In the genomic region with DNA sequence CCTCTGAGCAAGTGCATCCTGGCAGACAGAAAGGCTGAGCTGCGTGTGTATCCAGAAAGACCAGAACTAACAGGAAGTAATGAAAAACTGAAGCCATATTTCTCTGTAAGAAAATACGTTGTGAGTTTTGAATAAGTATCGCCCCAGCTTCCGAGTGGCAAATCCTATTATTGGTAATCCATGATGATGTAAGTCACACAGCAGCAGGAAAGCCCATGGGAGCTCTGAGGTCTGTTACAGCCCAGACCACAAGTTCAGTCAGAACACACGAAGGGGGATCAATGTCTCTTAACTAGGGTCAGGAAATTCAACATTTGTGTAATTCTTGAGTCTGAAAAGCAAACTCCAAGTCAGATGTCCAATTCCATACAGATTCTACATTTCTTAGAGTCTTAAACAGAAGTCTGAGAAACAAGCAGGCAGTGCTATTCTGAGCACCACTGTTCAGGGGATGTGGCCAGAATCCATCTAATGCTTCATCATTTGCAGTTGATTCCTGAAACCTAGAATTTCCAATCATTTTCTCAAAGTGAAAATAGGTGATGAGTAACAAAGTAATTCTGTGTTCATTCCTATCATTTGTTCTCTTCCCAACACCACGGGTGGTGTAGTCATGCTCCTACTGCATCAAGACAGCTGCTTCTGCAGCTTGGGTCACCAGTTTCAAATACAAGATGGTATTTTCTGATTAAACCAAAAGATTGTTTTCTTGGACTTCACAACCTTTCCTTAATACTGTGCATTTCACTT, we compare ENCODE assay signal across 27 cellular contexts. TPM values are rescaled to one million over a fixed set of nuclear protein-coding genes. Genes with fewer than 3 reads are reported as not detected.
"Had no signal": no experiment of that assay in that cellular context is flagged by ENCODE, and none has a peak within 500 bp of the region (broad histone marks: within the 10 kb centered on the region; RNA-seq: fewer than 3 reads in every experiment).

A gene with protein sequence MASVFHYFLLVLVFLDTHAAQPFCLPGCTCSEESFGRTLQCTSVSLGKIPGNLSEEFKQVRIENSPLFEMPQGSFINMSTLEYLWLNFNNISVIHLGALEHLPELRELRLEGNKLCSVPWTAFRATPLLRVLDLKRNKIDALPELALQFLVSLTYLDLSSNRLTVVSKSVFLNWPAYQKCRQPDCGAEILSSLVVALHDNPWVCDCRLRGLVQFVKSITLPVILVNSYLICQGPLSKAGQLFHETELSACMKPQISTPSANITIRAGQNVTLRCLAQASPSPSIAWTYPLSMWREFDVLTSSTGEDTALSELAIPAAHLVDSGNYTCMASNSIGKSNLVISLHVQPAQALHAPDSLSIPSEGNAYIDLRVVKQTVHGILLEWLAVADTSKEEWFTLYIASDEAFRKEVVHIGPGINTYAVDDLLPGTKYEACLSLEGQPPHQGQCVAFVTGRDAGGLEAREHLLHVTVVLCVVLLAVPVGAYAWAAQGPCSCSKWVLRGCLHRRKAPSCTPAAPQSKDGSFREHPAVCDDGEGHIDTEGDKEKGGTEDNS (minus strand): TSS at position 121 of the 750 bp plus-strand sequence. CDS start 24 bp downstream, at position 97.

- FAIRE-seq: TTC549 had no signal

- H3K27me3 ChIP-seq: adrenal gland, breast epithelium had no signal

- ATAC-seq: T-cell had no signal

- H3K4me3 ChIP-seq: adrenal gland, breast epithelium, SK-N-MC had no signal

- DNase-seq: activated CD4-positive, alpha-beta memory T cell treated with anti-CD3 and anti-CD28 coated beads, Interleukin-2, amount 10 ng/mL, durations not matched to agents 7 days and 5 days; activated CD4-positive, alpha-beta T cell treated with anti-CD3 and anti-CD28 coated beads, Interleukin-2, amount 50 U/mL, for 1 hour; activated CD4-positive, CD25-positive, alpha-beta regulatory T cell; activated gamma-delta T cell treated with Interleukin-2 at 50 U/mL for 16 hours; activated naive CD8-positive, alpha-beta T cell treated with anti-CD3 and anti-CD28 coated beads for 36 hours; activated T-cell treated with anti-CD3 and anti-CD28 coated beads for 4 hours; activated T-cell treated with anti-CD3 and anti-CD28 coated beads, Interleukin-2, amount 50 U/mL, for 48 hours; adrenal gland; anterior cingulate cortex; MM.1S; NCI-H1105; NCI-H1436; NCI-H1694 treated with DMSO at 0.1 percent for 48 hours; NCI-H2029 treated with DMSO at 0.1 percent for 48 hours; NCI-H510A treated with DMSO at 0.1 percent for 48 hours; NCI-H69; SIG-M5; T-cell; T-helper 2 cell; T1000 had no signal

- H3K36me3 ChIP-seq: adrenal gland, breast epithelium had no signal

RNA-seq across cellular contexts. Expression of the gene that starts here (rescaled TPM):
- total RNA-seq: activated CD4-positive, alpha-beta memory T cell treated with anti-CD3 and anti-CD28 coated beads, Interleukin-2, amount 10 ng/mL, durations not matched to agents 7 days and 5 days; activated CD8-positive, alpha-beta memory T cell treated with anti-CD3 and anti-CD28 coated beads for 36 hours; activated naive CD8-positive, alpha-beta T cell treated with anti-CD3 and anti-CD28 coated beads for 36 hours; activated T-helper 2 cell treated with anti-CD3 and anti-CD28 coated beads, Interferon-gamma antibody, Interleukin-2, Interleukin-4, amounts not matched to agents 10 μg/mL and 5 μg/mL and 100 μg/mL, durations not matched to agents 14 hours and 24 hours and 36 hours; adrenal gland; breast epithelium; OCI-LY7; RPMI7951; T-cell had no signal
